ENCODE assay signal across 25 cellular contexts in genomic region chr6:115370202-115370601, GRCh38.
"Had no signal": no experiment of that assay in that cellular context is flagged by ENCODE, and none has a peak within 500 bp of the region (broad histone marks: within the 10 kb centered on the region; RNA-seq: fewer than 3 reads in every experiment).

No MANE protein-coding gene starts in this region.

- H3K27me3 Mint-ChIP-seq: naive B cell; naive thymus-derived CD8-positive, alpha-beta T cell had no signal

- H3K9me3 ChIP-seq: lower lobe of right lung had no signal

- H3K27ac ChIP-seq: coronary artery, dorsolateral prefrontal cortex, esophagus muscularis mucosa, foreskin keratinocyte, gastroesophageal sphincter, heart left ventricle, hepatocyte, left lung, lower lobe of right lung had no signal

- FAIRE-seq: colon, endothelial cell of umbilical vein, frontal cortex, islet of Langerhans, keratinocyte had no signal

- H3K36me3 ChIP-seq: esophagus muscularis mucosa, gastroesophageal sphincter, heart left ventricle, left lung, lower lobe of right lung had no signal

- DNase-seq: dermis blood vessel endothelial cell; dorsolateral prefrontal cortex; effector CD4-positive, alpha-beta T cell; effector memory CD4-positive, alpha-beta T cell; foreskin keratinocyte; heart left ventricle; hypothalamus; left cardiac atrium; left lung; left ventricle myocardium superior; lower lobe of right lung; mesenchymal stem cell; mucosa of descending colon; naive B cell; naive thymus-derived CD8-positive, alpha-beta T cell had no signal

- H3K4me3 ChIP-seq: coronary artery, dorsolateral prefrontal cortex, esophagus muscularis mucosa, gastroesophageal sphincter, heart left ventricle, hepatocyte, left lung, lower lobe of right lung, mucosa of descending colon had no signal

- H2AFZ ChIP-seq: hepatocyte had no signal

- H3K4me1 Mint-ChIP-seq: mesothelial cell of epicardium; naive B cell; naive thymus-derived CD8-positive, alpha-beta T cell had no signal

- H3K79me2 ChIP-seq: hepatocyte had no signal

- H3K4me2 ChIP-seq: hepatocyte had no signal

- ATAC-seq: foreskin keratinocyte; gastroesophageal sphincter; heart left ventricle; left cardiac atrium; left lung; left ventricle myocardium superior; lower lobe of right lung; mucosa of descending colon; naive thymus-derived CD8-positive, alpha-beta T cell had no signal

- H3K4me1 ChIP-seq: esophagus muscularis mucosa, foreskin keratinocyte, gastroesophageal sphincter, heart left ventricle, left lung, lower lobe of right lung had no signal

- H3K27me3 ChIP-seq: dorsolateral prefrontal cortex, esophagus muscularis mucosa, foreskin keratinocyte, gastroesophageal sphincter, heart left ventricle, hepatocyte, left lung had no signal

- H3K27ac Mint-ChIP-seq: mesothelial cell of epicardium; naive B cell; naive thymus-derived CD8-positive, alpha-beta T cell had no signal

- H3K36me3 Mint-ChIP-seq: naive B cell; naive thymus-derived CD8-positive, alpha-beta T cell had no signal

- H3K4me3 Mint-ChIP-seq: mesothelial cell of epicardium; naive B cell; naive thymus-derived CD8-positive, alpha-beta T cell had no signal
